ENCODE assay signal across 7 cellular contexts in genomic region chr10:102394079-102394800, GRCh38. TPM values are rescaled to one million over a fixed set of nuclear protein-coding genes. Genes with fewer than 3 reads are reported as not detected.
DNase-seq lines count a peak whose midpoint lies in the region; ATAC-seq and TF ChIP-seq lines count a peak whose summit lies in the region.

No MANE protein-coding gene starts in this region.

- H3K4me1 ChIP-seq in skeletal muscle tissue (ENCODE audit: control insufficient read depth in 3 of 3, insufficient read depth in 3 of 3, low read length in 3 of 3), result peaks cover 19 to 35% (median 27%) of the 10 kb centered on the region in 3 donors

- peak overlapping the region; percentile 96 for H3K27ac ChIP-seq in brain microvascular endothelial cell
- peak overlapping the region; percentile 97 for H3K27ac ChIP-seq in skeletal muscle tissue (ENCODE audit: low read depth, low read length)

- in situ Hi-C loops in GM13977 (cut with MboI; ENCODE audit: low pct_unique_long_range_greater_than_20kb, low sequenced_read_pairs, unreplicated experiment), result no loop called here
- in situ Hi-C loops in brain microvascular endothelial cell (cut with HindIII; ENCODE audit: low pct_ligation_motif_present, low sequenced_read_pairs), result no loop called here

- H3K4me3 ChIP-seq in brain microvascular endothelial cell (ENCODE audit: low read depth, low read length), result peak overlapping the region; percentile 73
- peak overlapping the region; percentile 75 for H3K4me3 ChIP-seq in iPS-18c (ENCODE audit: insufficient read depth, low read depth, low read length)
- H3K4me3 ChIP-seq in skeletal muscle tissue (ENCODE audit: low read length in 3 of 3), result peak overlapping the region; percentile 93 to 98 (median 94)

- ATAC-seq in HG02623 (IDR thresholded peaks at IDR 0.05; ENCODE audit: unreplicated experiment), result peak; percentile 74

- TF ChIP-seq CTCF in GM13977 (IDR thresholded peaks at IDR 0.05; ENCODE audit: extremely low read depth, insufficient read depth, missing control alignments) (no peak), brain microvascular endothelial cell (IDR thresholded peaks at IDR 0.05; ENCODE audit: low read depth, low read length, missing control alignments) (no peak)

- H3K36me3 ChIP-seq in brain microvascular endothelial cell (replicated peaks) (peaks cover 6% of the 10 kb centered on the region), skeletal muscle tissue (ENCODE audit: control insufficient read depth in 3 of 3, insufficient read depth in 3 of 3, low read length in 3 of 3) (peaks cover 9 to 14% (median 11%) of the 10 kb centered on the region in 3 donors)

- H3K27me3 ChIP-seq in brain microvascular endothelial cell (replicated peaks) (no peaks in the 10 kb centered on the region), skeletal muscle tissue (ENCODE audit: control insufficient read depth in 3 of 3, insufficient read depth in 3 of 3, low read length in 3 of 3) (no peaks in the 10 kb centered on the region)

- DNase-seq in GM13977 (ENCODE audit: low spot score), result peak; percentile 98
- DNase-seq in NCI-H1092 (lab: John Stamatoyannopoulos, UW), result peak; percentile 8
- DNase-seq in UCSD-AML1 (lab: John Stamatoyannopoulos, UW; ENCODE audit: unreplicated experiment), result peak; percentile 95
- DNase-seq in brain microvascular endothelial cell, result peak; percentile 92

- peaks cover 2% of the 10 kb centered on the region for H3K9me3 ChIP-seq in iPS-18c (ENCODE audit: control insufficient read depth, insufficient read depth, low read length)
- no peaks in the 10 kb centered on the region for H3K9me3 ChIP-seq in skeletal muscle tissue (ENCODE audit: control insufficient read depth in 3 of 3, low read length in 3 of 3)

- peak overlapping the region; percentile 79 to 94 (median 83) for H3K9ac ChIP-seq in skeletal muscle tissue (ENCODE audit: low read depth in 1 of 3, low read length in 3 of 3)

RNA-seq across cellular contexts. Expression of gene NFKB2, which starts 1.3 kb away (rescaled TPM):
- 11.0 TPM for total RNA-seq in skeletal muscle tissue

RNA-seq across cellular contexts. Expression of gene PSD, which starts 24.3 kb away (rescaled TPM):
- 3.7 TPM for total RNA-seq in skeletal muscle tissue

RNA-seq across cellular contexts. Expression of gene FBXL15, which starts 26.4 kb away (rescaled TPM):
- 3.1 TPM for total RNA-seq in skeletal muscle tissue

RNA-seq across cellular contexts. Expression of gene CUEDC2, which starts 38.1 kb away (rescaled TPM):
- 31.3 TPM for total RNA-seq in skeletal muscle tissue

RNA-seq across cellular contexts. Expression of gene C10orf95, which starts 57.1 kb away (rescaled TPM):
- not detected for total RNA-seq in skeletal muscle tissue

Comparison
In these comparisons a context has a peak if more than half of its experiments do, and no peak if none do; other contexts are left out.
1. Peak in every context shown above with its lines: DNase-seq, ATAC-seq, H3K4me3 ChIP-seq and H3K27ac ChIP-seq.
2. DNase-seq: peak in every context shown above with its lines; median percentile 98 in GM13977; 95 in UCSD-AML1; 92 in brain microvascular endothelial cell; 8 in NCI-H1092.